8 cellular contexts compared by ENCODE assay signal in the genomic region with DNA sequence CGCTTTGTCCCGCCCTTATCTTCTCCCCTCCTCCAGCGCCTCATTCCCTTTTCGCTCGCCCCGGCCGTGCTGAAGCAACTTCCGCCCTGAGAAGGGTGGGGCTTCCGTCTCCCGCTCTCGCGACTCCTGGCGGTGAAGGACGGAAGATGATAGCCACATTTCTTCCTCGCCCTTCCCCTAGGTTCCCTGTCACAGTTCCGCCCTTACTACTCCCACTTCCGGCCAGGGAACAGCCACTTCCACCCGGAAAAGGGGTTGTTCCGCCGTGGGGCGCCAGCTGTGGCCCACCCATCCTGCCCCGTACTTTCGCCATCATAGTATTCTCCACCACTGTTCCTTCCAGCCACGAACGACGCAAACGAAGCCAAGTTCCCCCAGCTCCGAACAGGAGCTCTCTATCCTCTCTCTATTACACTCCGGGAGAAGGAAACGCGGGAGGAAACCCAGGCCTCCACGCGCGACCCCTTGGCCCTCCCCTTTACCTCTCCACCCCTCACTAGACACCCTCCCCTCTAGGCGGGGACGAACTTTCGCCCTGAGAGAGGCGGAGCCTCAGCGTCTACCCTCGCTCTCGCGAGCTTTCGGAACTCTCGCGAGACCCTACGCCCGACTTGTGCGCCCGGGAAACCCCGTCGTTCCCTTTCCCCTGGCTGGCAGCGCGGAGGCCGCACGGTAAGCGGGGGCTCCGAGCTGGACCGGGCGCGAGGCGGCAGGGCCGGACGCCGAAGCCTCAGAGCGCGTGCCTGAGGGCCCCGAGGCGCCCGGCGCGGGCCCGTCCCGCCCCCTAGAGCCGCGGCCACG. TPM values are rescaled to one million over a fixed set of nuclear protein-coding genes. Genes with fewer than 3 reads are reported as not detected.
DNase-seq lines count a peak whose midpoint lies in the region; ATAC-seq, FAIRE-seq and TF ChIP-seq lines count a peak whose summit lies in the region.

A gene (plus strand): TSS at position 638 of the 801 bp plus-strand sequence. CDS start 520 bp downstream, outside the sequence.

- TF ChIP-seq CTCF in BJ (IDR thresholded peaks at IDR 0.05; ENCODE audit: insufficient read depth, low read depth, low read length) (peak; percentile 65), chondrocyte (IDR thresholded peaks at IDR 0.05) (peak; percentile 78), kidney (IDR thresholded peaks at IDR 0.05; ENCODE audit: borderline replicate concordance, extremely low read depth, insufficient read depth) (peak; percentile 49)

- peak within 1 kb of the TSS; percentile 99 for H3K27ac Mint-ChIP-seq in chondrocyte (ENCODE audit: unreplicated experiment)

- intact Hi-C loops in kidney (cut with DNase I) = no loop called here

- H3K36me3 Mint-ChIP-seq in chondrocyte (ENCODE audit: low read depth) = peaks cover 36% of the 10 kb centered on the region

- POLR2A ChIA-PET in BJ (lab: Charles Lee) = no interaction called here

- CTCF ChIA-PET in BJ (lab: Yijun Ruan, JAX) = interaction anchor here (0.6 to 2.6 kb wide), 11 partner anchors 9 to 1619 kb away, joined by 3 to 7 read pairs (median 6); no protein-coding TSS in a partner anchor

- H3K9me3 ChIP-seq in kidney (ENCODE audit: control insufficient read depth in 1 of 2, low read length in 2 of 2) = no peaks in the 10 kb centered on the region

- no peaks in the 10 kb centered on the region for H3K27me3 ChIP-seq in BJ (ENCODE audit: control insufficient read depth, insufficient read depth, low read length)

- H3K4me3 ChIP-seq in BJ (ENCODE audit: low read depth, low read length) (peak within 1 kb of the TSS; percentile 94), kidney (ENCODE audit: low read length in 2 of 2) (peak within 1 kb of the TSS; percentile 87 to 95)

- H3K27me3 Mint-ChIP-seq in chondrocyte (ENCODE audit: low read depth) = peaks cover 9% of the 10 kb centered on the region

- peak within 1 kb of the TSS; percentile 88 to 99 for H3K27ac ChIP-seq in kidney (ENCODE audit: low read depth in 2 of 2, low read length in 2 of 2)

- H3K9ac ChIP-seq in kidney (ENCODE audit: low read length in 2 of 2) = peak within 1 kb of the TSS; percentile 94 to 98

- peak; percentile 75 for ATAC-seq in HG03442 (IDR thresholded peaks at IDR 0.05; ENCODE audit: unreplicated experiment)

- H3K36me3 ChIP-seq in BJ (ENCODE audit: control insufficient read depth, insufficient read depth, low read length) = peaks cover 34% of the 10 kb centered on the region
- H3K36me3 ChIP-seq in kidney (ENCODE audit: control insufficient read depth in 1 of 2, insufficient read depth in 2 of 2, low read length in 2 of 2) = peaks cover 20 to 28% of the 10 kb centered on the region in 2 donors

- DNase-seq in BJ (ENCODE audit: low read depth) (peak; percentile 95), GM19238 (ENCODE audit: insufficient read length, low spot score) (peak; percentile 94), NCI-H510A treated with DMSO at 0.1 percent for 48 hours (lab: John Stamatoyannopoulos, UW) (peak; percentile 99), chondrocyte (ENCODE audit: low spot score) (peak; percentile 98), kidney (peak; percentile 99)
- DNase-seq in activated CD4-positive, alpha-beta T cell treated with anti-CD3 and anti-CD28 coated beads for 24 hours (ENCODE audit: low read depth in 2 of 2) = peak; percentile 97
- peak; percentile 98 for DNase-seq in stimulated activated CD4-positive, alpha-beta T cell treated with anti-CD3 and anti-CD28 coated beads, Interleukin-15, amount 100 ng/mL, for 24 hours

- H3K4me3 Mint-ChIP-seq in chondrocyte (ENCODE audit: unreplicated experiment) = peak within 1 kb of the TSS; percentile 96

- peaks cover 11 to 22% of the 10 kb centered on the region in 2 donors for H3K4me1 ChIP-seq in kidney (ENCODE audit: control insufficient read depth in 1 of 2, insufficient read depth in 1 of 2, low read depth in 1 of 2, low read length in 2 of 2)

- no peaks in the 10 kb centered on the region for H3K9me3 Mint-ChIP-seq in chondrocyte (ENCODE audit: low read depth)

- H3K4me1 Mint-ChIP-seq in chondrocyte (ENCODE audit: low read depth) = peaks cover 45% of the 10 kb centered on the region

- peak; percentile 96 for FAIRE-seq in kidney (lab: Jason Lieb, UNC)

RNA-seq across cellular contexts. Expression of the gene that starts here (rescaled TPM):
- polyA plus RNA-seq in BJ (2011; rRNA removed) = 1,209 and 1,864 TPM in 2 replicates
- polyA minus RNA-seq in BJ (2011; rRNA and poly(A)+ RNA removed) = 1,289 and 2,092 TPM in 2 replicates
- total RNA-seq in chondrocyte = 1,424 to 1,797 TPM (median 1,457 TPM) in 3 replicates
- 1,433 TPM for total RNA-seq in kidney
- 2,116 TPM for polyA plus RNA-seq in kidney (ENCODE audit: insufficient read depth, low read depth, low replicate concordance)

Comparison
In these comparisons a context has a peak if more than half of its experiments do, and no peak if none do; other contexts are left out.
1. Peak in every context shown above with its lines: DNase-seq, ATAC-seq, H3K4me3 ChIP-seq and H3K27ac ChIP-seq.